24 cellular contexts compared by ENCODE assay signal in genomic region chr2:28035816-28036215, GRCh38.
"Had no signal": no experiment of that assay in that cellular context is flagged by ENCODE, and none has a peak within 500 bp of the region (broad histone marks: within the 10 kb centered on the region; RNA-seq: fewer than 3 reads in every experiment).

No MANE protein-coding gene starts in this region.

- FAIRE-seq: TTC549 had no signal

- H3K27me3 ChIP-seq: brain microvascular endothelial cell, neutrophil, spleen, tibial nerve had no signal

- H3K36me3 ChIP-seq: brain microvascular endothelial cell, neutrophil, spleen, tibial nerve had no signal

- DNase-seq: activated CD4-positive, alpha-beta memory T cell treated with anti-CD3 and anti-CD28 coated beads, Interleukin-2, amount 10 ng/mL, durations not matched to agents 7 days and 5 days; activated CD4-positive, alpha-beta T cell treated with anti-CD3 and anti-CD28 coated beads for 1 hour; activated CD4-positive, alpha-beta T cell treated with anti-CD3 and anti-CD28 coated beads, Interleukin-2, amount 10 ng/mL, durations not matched to agents 7 days and 5 days; activated CD8-positive, alpha-beta memory T cell treated with anti-CD3 and anti-CD28 coated beads, Interleukin-2, amount 50 U/mL, for 48 hours; activated gamma-delta T cell; activated naive CD4-positive, alpha-beta T cell treated with anti-CD3 and anti-CD28 coated beads, Interleukin-2, amount 10 ng/mL, durations not matched to agents 7 days and 5 days; activated naive CD8-positive, alpha-beta T cell treated with anti-CD3 and anti-CD28 coated beads, Interleukin-2, amount 10 ng/mL, durations not matched to agents 7 days and 5 days; activated T-cell treated with anti-CD3 and anti-CD28 coated beads, Interleukin-2, amount 50 U/mL, for 24 hours; brain microvascular endothelial cell; caudate nucleus; effector memory CD4-positive, alpha-beta T cell; head of caudate nucleus; mucosa of descending colon; nephron progenitor cell; retina; spleen; stimulated activated naive CD4-positive, alpha-beta T cell; SW 1271; T-helper 9 cell had no signal

- H3K27ac ChIP-seq: brain microvascular endothelial cell, neutrophil, tibial nerve had no signal

- H3K9me3 ChIP-seq: mucosa of descending colon, neutrophil, spleen, tibial nerve had no signal

- H3K4me3 ChIP-seq: lung, mucosa of descending colon, spleen, tibial nerve had no signal

- ATAC-seq: mucosa of descending colon, WTC11 had no signal
